In the genomic region with DNA sequence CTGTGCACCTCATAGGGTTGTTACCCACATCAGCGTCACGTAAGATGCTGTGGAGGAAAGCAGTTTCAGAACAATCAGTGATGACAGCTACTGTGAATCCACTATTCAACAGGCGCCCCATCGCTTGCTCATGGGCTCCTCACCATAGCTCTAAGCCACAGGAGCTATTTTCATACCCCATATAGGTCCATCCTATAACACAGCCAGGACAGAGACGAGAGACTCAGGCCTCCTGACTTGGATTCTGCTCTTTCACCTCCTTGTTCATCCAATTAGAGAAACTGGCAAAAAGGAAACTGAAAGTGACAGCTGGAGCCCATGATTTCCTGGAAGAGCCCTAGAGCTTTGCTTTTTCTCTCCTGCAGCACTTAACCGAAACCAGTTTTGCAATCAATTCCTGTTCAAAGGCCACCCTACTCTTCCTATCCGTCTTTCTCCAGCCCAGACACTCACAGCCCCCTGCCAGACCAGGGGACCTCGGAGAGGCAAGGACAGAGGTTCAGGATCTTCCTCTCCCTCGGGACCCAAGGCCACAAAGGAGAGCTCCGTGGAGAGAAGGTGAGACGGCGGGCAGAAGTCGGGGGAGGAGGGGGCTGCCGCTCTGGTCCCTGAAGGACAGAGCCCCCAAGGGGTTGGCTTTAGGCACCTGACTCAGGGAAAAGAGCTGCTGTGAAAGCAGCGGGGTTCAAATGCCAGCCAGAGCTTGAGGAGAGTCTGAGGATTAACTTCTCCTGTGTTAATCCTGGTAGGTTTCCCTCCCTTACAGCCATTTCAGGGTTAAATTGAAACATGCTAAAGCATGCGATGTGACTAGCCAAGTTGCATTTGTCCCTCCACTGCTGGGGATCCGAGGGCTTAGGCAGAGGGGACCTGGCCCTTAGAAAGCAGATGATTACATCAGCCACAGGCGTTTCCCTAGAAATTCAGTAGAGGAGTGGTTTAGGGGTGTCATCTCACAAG, we compare ENCODE assay signal across 7 cellular contexts. TPM values are rescaled to one million over a fixed set of nuclear protein-coding genes. Genes with fewer than 3 reads are reported as not detected.
DNase-seq lines count a peak whose midpoint lies in the region; FAIRE-seq and TF ChIP-seq lines count a peak whose summit lies in the region.

A gene with protein sequence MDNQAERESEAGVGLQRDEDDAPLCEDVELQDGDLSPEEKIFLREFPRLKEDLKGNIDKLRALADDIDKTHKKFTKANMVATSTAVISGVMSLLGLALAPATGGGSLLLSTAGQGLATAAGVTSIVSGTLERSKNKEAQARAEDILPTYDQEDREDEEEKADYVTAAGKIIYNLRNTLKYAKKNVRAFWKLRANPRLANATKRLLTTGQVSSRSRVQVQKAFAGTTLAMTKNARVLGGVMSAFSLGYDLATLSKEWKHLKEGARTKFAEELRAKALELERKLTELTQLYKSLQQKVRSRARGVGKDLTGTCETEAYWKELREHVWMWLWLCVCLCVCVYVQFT (plus strand): TSS at position 381 of the 960 bp plus-strand sequence. CDS start 7,980 bp downstream, outside the sequence.

- H3K4me1 ChIP-seq in skeletal muscle tissue (ENCODE audit: control insufficient read depth in 3 of 3, insufficient read depth in 3 of 3, low read length in 3 of 3), result peaks cover 16 to 38% (median 19%) of the 10 kb centered on the region in 3 donors

- peak within 1 kb of the TSS; percentile 94 to 96 (median 95) for H3K9ac ChIP-seq in skeletal muscle tissue (ENCODE audit: low read depth in 1 of 3, low read length in 3 of 3)

- H3K36me3 ChIP-seq in skeletal muscle tissue (ENCODE audit: control insufficient read depth in 3 of 3, insufficient read depth in 3 of 3, low read length in 3 of 3), result peaks cover 0 to 2% (median 0%) of the 10 kb centered on the region in 3 donors

- H3K27ac ChIP-seq in HL-60 (replicated peaks) (peak within 1 kb of the TSS; percentile 76), angular gyrus (ENCODE audit: low read depth, low read length) (peak within 1 kb of the TSS; percentile 55), skeletal muscle tissue (ENCODE audit: low read depth, low read length) (peak within 1 kb of the TSS; percentile 93)

- TF ChIP-seq CTCF in HL-60 (IDR thresholded peaks at IDR 0.05; ENCODE audit: insufficient read depth, low read length), result no peak

- H3K27me3 ChIP-seq in HL-60 (ENCODE audit: insufficient read depth, poor library complexity, severe bottlenecking) (no peaks in the 10 kb centered on the region), skeletal muscle tissue (ENCODE audit: control insufficient read depth in 3 of 3, insufficient read depth in 3 of 3, low read length in 3 of 3) (no peaks in the 10 kb centered on the region)

- peak; percentile 96 for FAIRE-seq in GM18507 (lab: Jason Lieb, UNC)

- DNase-seq in GM18507 (ENCODE audit: extremely low spot score, insufficient read length, low read depth) (peak; percentile 45), HL-60 (ENCODE audit: low read depth in 1 of 2, low spot score in 1 of 2) (peak in 1 of 2 experiments; percentile 54), hepatic stellate cell (ENCODE audit: low spot score) (peak; percentile 62), NCI-H748 treated with DMSO at 0.1 percent for 48 hours (lab: John Stamatoyannopoulos, UW) (no peak)

- H3K4me3 ChIP-seq in HL-60 (replicated peaks; ENCODE audit: insufficient read depth, low read length) (peak within 1 kb of the TSS; percentile 51), skeletal muscle tissue (ENCODE audit: low read length in 3 of 3) (peak within 1 kb of the TSS; percentile 82 to 95 (median 83))

- intact Hi-C loops in T-helper 1 cell treated with Interleukin-12 subunit alpha and Interleukin-12 subunit beta and Interleukin-4 antibody, amounts not matched to agents 30 ng/mL and 1 ng/mL, for 36 hours (cut with micrococcal nuclease), result loop anchor here (1.0 to 5.0 kb wide), 10 partner anchors 12 to 591 kb away; a partner anchor contains a TSS

- H3K9me3 ChIP-seq in skeletal muscle tissue (ENCODE audit: control insufficient read depth in 3 of 3, low read length in 3 of 3), result peaks cover 0 to 3% (median 0%) of the 10 kb centered on the region in 3 donors

RNA-seq across cellular contexts. Expression of the gene that starts here (rescaled TPM):
- 105 and 106 TPM in 2 replicates for total RNA-seq in T-helper 1 cell treated with Interleukin-12 subunit alpha and Interleukin-12 subunit beta and Interleukin-4 antibody, amounts not matched to agents 30 ng/mL and 1 ng/mL, for 36 hours
- total RNA-seq in skeletal muscle tissue, result 5.2 TPM

Comparison
In these comparisons a context has a peak if more than half of its experiments do, and no peak if none do; other contexts are left out.
1. RNA of the gene that starts here (total RNA-seq): 105 to 106 TPM in T-helper 1 cell treated with Interleukin-12 subunit alpha and Interleukin-12 subunit beta and Interleukin-4 antibody, amounts not matched to agents 30 ng/mL and 1 ng/mL, for 36 hours; 5.2 TPM in skeletal muscle tissue (single experiment); every median in the first group is over 10 times any median in the second.
2. Peak in every context shown above with its lines, with median percentiles within 50 percentile points of each other: H3K27ac ChIP-seq.